In the genomic region with DNA sequence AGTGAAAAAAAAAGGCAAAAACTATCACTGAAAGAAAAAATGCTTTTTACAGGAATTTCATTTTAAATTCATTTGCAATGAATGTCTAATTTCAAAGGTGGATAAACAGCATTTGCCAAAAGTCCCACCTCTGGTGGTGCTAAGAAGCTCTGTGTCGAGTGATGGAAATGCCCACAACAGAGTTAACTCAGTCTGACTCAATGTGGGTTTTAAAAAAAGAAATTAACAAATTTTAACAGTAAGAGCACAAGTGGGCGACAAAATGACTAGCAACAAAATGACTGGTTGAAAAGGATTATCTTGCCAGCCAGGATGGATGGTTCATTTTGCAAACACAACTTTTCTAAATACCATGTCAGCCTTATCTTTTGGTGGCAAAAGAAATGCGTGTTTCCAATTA, we compare ENCODE assay signal across 17 cellular contexts. TPM values are rescaled to one million over a fixed set of nuclear protein-coding genes. Genes with fewer than 3 reads are reported as not detected.
DNase-seq lines count a peak whose midpoint lies in the region; ATAC-seq lines count a peak whose summit lies in the region.
"Had no signal": no experiment of that assay in that cellular context is flagged by ENCODE, and none has a peak within 500 bp of the region (broad histone marks: within the 10 kb centered on the region; RNA-seq: fewer than 3 reads in every experiment).

No MANE protein-coding gene starts in this region.

- in situ Hi-C loops in G401 (cut with HindIII; ENCODE audit: low sequenced_read_pairs), result no loop called here

- POLR2A ChIA-PET in T-cell (lab: Charles Lee), result no interaction called here

- CTCF ChIA-PET in T-cell (lab: Charles Lee), result interaction anchor here (1.0 to 1.3 kb wide), 2 partner anchors 45 to 51 kb away, joined by 4 read pairs; no protein-coding TSS in a partner anchor

- no peaks in the 10 kb centered on the region for H3K9me3 Mint-ChIP-seq in T-cell
- H3K9me3 Mint-ChIP-seq in activated naive CD8-positive, alpha-beta T cell treated with anti-CD3 and anti-CD28 coated beads for 36 hours, result peaks cover 17% of the 10 kb centered on the region
- peaks cover 7 to 10% of the 10 kb centered on the region in 2 donors for H3K9me3 Mint-ChIP-seq in stimulated activated naive CD8-positive, alpha-beta T cell treated with anti-CD3 and anti-CD28 coated beads, Interleukin-15, amount 100 ng/mL, for 72 hours
- H3K9me3 Mint-ChIP-seq: H9 had no signal

- peak; percentile 39 for DNase-seq in stimulated activated CD4-positive, alpha-beta T cell treated with anti-CD3 and anti-CD28 coated beads, Interleukin-1b, Interleukin-23, amount 100 ng/mL, for 48 hours
- DNase-seq in stimulated activated CD4-positive, alpha-beta T cell treated with anti-CD3 and anti-CD28 coated beads, Interleukin-4, amount 100 ng/mL, for 4 hours, result no peak
- DNase-seq in T-cell (no peak), G401 (ENCODE audit: low spot score) (no peak), NCI-H1092 treated with DMSO at 0.1 percent for 48 hours (lab: John Stamatoyannopoulos, UW) (no peak)
- no peak for DNase-seq in activated naive CD8-positive, alpha-beta T cell treated with anti-CD3 and anti-CD28 coated beads for 36 hours
- peak in 1 of 2 donors; percentile 54 for DNase-seq in stimulated activated naive CD8-positive, alpha-beta T cell treated with anti-CD3 and anti-CD28 coated beads, Interleukin-15, amount 100 ng/mL, for 72 hours
- DNase-seq: amygdala, dermis blood vessel endothelial cell, H9, NCI-H524 treated with DMSO at 0.1 percent for 48 hours, right cardiac atrium, SW 1271, upper lobe of left lung had no signal

- ATAC-seq in T-cell (replicated peaks in 1 of 4), result no peak
- peak; percentile 73 for ATAC-seq in stimulated activated naive CD8-positive, alpha-beta T cell treated with anti-CD3 and anti-CD28 coated beads, Interleukin-15, amount 100 ng/mL, for 72 hours
- ATAC-seq: right cardiac atrium had no signal

- H3K4me3 Mint-ChIP-seq in T-cell, result no peak overlapping the region
- H3K4me3 Mint-ChIP-seq in activated naive CD8-positive, alpha-beta T cell treated with anti-CD3 and anti-CD28 coated beads for 36 hours, result peak overlapping the region; percentile 15
- H3K4me3 Mint-ChIP-seq in stimulated activated naive CD8-positive, alpha-beta T cell treated with anti-CD3 and anti-CD28 coated beads, Interleukin-15, amount 100 ng/mL, for 72 hours, result peak overlapping the region; percentile 59 to 69
- H3K4me3 Mint-ChIP-seq: H9 had no signal

- H3K36me3 Mint-ChIP-seq in T-cell, result no peaks in the 10 kb centered on the region
- peaks cover 25% of the 10 kb centered on the region for H3K36me3 Mint-ChIP-seq in activated naive CD8-positive, alpha-beta T cell treated with anti-CD3 and anti-CD28 coated beads for 36 hours

- H3K27me3 Mint-ChIP-seq in T-cell, result no peaks in the 10 kb centered on the region
- no peaks in the 10 kb centered on the region for H3K27me3 Mint-ChIP-seq in activated naive CD8-positive, alpha-beta T cell treated with anti-CD3 and anti-CD28 coated beads for 36 hours
- H3K27me3 Mint-ChIP-seq in stimulated activated naive CD8-positive, alpha-beta T cell treated with anti-CD3 and anti-CD28 coated beads, Interleukin-15, amount 100 ng/mL, for 72 hours, result no peaks in the 10 kb centered on the region

- peaks cover 90 to 96% (median 95%) of the 10 kb centered on the region in 3 donors for H3K4me1 Mint-ChIP-seq in T-cell
- peaks cover 92% of the 10 kb centered on the region for H3K4me1 Mint-ChIP-seq in activated naive CD8-positive, alpha-beta T cell treated with anti-CD3 and anti-CD28 coated beads for 36 hours
- H3K4me1 Mint-ChIP-seq in stimulated activated naive CD8-positive, alpha-beta T cell treated with anti-CD3 and anti-CD28 coated beads, Interleukin-15, amount 100 ng/mL, for 72 hours, result peaks cover 98% of the 10 kb centered on the region

- peak overlapping the region; percentile 98 to 99 for H3K27ac Mint-ChIP-seq in T-cell
- peak overlapping the region; percentile 90 for H3K27ac Mint-ChIP-seq in activated naive CD8-positive, alpha-beta T cell treated with anti-CD3 and anti-CD28 coated beads for 36 hours
- peak overlapping the region; percentile 37 to 94 for H3K27ac Mint-ChIP-seq in stimulated activated naive CD8-positive, alpha-beta T cell treated with anti-CD3 and anti-CD28 coated beads, Interleukin-15, amount 100 ng/mL, for 72 hours
- H3K27ac Mint-ChIP-seq: H9 had no signal

RNA-seq across cellular contexts. Expression of a gene that starts 14.3 kb away (rescaled TPM):
- 100 to 1,000 TPM; 110 to 224 (median 128) TPM for total RNA-seq in T-cell
- total RNA-seq in activated naive CD8-positive, alpha-beta T cell treated with anti-CD3 and anti-CD28 coated beads for 36 hours, result 100 to 1,000 TPM; 167 to 175 TPM
- 0.58 TPM in 1 of 2 replicates, not detected in the other for total RNA-seq in G401 (2014; rRNA removed; shearing (Covaris generic))
- total RNA-seq: cardiac muscle cell, dermis blood vessel endothelial cell, endothelial cell of umbilical vein, fibroblast of villous mesenchyme, H9 had no signal

RNA-seq across cellular contexts. Expression of a gene that starts 59.1 kb away (rescaled TPM):
- total RNA-seq in T-cell, result 1 to 10 TPM; 1.5 to 2.6 (median 2.1) TPM
- 1 to 10 TPM; 3.3 to 4.0 TPM for total RNA-seq in activated naive CD8-positive, alpha-beta T cell treated with anti-CD3 and anti-CD28 coated beads for 36 hours
- total RNA-seq in G401 (2014; rRNA removed; shearing (Covaris generic)), result 0.43 and 2.1 TPM in 2 replicates

Comparison
In these comparisons a context has a peak if more than half of its experiments do, and no peak if none do; other contexts are left out.
1. H3K4me3 Mint-ChIP-seq: peak in activated naive CD8-positive, alpha-beta T cell treated with anti-CD3 and anti-CD28 coated beads for 36 hours (single experiment) and stimulated activated naive CD8-positive, alpha-beta T cell treated with anti-CD3 and anti-CD28 coated beads, Interleukin-15, amount 100 ng/mL, for 72 hours (2 of 2); none in T-cell (0 of 3).
2. RNA of a gene that starts 14.3 kb away (total RNA-seq): 167 to 175 TPM in activated naive CD8-positive, alpha-beta T cell treated with anti-CD3 and anti-CD28 coated beads for 36 hours and 110 to 224 TPM in T-cell; 0.58 TPM in G401; every median in the first group is over 10 times any median in the second.
3. Peak in every context shown above with its lines, with median percentiles within 50 percentile points of each other: H3K27ac Mint-ChIP-seq.